In the genomic region with DNA sequence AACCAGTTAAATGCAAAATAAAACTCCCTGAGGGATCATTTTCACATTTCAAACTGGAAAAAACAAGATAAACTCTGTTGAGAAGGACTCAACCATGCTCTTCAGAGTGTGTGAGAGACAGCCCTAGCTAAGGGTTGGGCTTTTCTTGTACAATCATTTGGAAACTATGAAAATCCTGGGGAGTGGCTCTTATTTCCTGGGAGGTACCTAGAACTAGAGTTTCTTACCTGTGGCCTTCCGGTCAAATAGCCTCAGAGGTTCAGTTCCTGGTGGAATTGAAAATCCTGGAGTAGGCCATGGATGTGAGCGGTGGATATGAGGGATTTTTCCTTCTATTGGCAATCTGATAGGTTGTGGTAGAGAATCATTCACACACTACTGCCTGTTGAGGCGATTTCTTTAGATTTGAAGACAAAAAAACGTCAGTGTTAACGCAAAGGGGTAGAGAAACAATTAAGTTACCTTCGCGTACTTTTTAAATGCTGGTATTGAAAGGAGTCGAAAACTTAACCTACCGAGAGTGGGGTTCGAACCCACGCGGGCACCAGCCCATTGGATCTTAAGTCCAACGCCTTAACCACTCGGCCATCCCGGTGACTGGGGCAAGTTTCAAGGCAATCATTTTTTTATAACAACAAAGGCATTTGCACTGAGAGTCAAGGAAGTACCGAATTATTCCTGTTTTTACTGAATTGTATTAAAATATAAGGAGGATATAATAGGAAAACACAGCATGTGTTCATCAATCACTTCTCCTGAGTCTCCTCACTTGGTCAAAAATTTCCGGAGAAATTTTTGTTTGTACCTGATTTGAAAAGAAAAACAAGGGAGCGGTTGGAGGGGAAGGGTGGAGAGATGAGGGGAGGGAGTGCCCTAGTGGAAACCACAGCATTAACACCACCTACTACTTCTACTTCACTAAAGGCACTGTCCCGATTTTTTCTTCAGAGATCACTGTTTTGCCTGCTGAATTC, we compare ENCODE assay signal across 8 cellular contexts.
A peak's percentile ranks its signal among the peaks of the same experiment; 100 is the strongest.
DNase-seq lines count a peak whose midpoint lies in the region; ATAC-seq, FAIRE-seq and TF ChIP-seq lines count a peak whose summit lies in the region.

No MANE protein-coding gene starts in this region.

- H3K36me3 ChIP-seq in SK-N-SH (replicated peaks in 1 of 2; ENCODE audit: control insufficient read depth in 1 of 2, insufficient read depth in 2 of 2, low read length in 1 of 2), result no peaks in the 10 kb centered on the region

- TF ChIP-seq EP300 in SK-N-SH (IDR thresholded peaks at IDR 0.05; ENCODE audit: borderline replicate concordance in 1 of 2, low read depth in 1 of 2, low read length in 1 of 2), result no peak

- TF ChIP-seq RAD21 in SK-N-SH (IDR thresholded peaks at IDR 0.05; ENCODE audit: low read length), result no peak

- WGBS in SK-N-SH (ENCODE audit: low lambda C conversion rate), result 41% methylated on average over 19 of the region's 19 CpGs

- POLR2A ChIA-PET in SK-N-SH (lab: Yijun Ruan, JAX), result interaction anchor here (0.6 kb wide), 1 partner anchor 573 kb away, joined by 3 read pairs; no protein-coding TSS in a partner anchor

- H2AFZ ChIP-seq in SK-N-SH (ENCODE audit: low read depth), result no peak overlapping the region

- FAIRE-seq in urothelium cell line (lab: Jason Lieb, UNC), result no peak

- H3K9me2 ChIP-seq in SK-N-SH, result no peaks in the 10 kb centered on the region

- ATAC-seq in GM21526 (IDR thresholded peaks at IDR 0.05; ENCODE audit: low FRiP score, unreplicated experiment), result no peak

- H3K9ac ChIP-seq in SK-N-SH, result no peak overlapping the region

- H3K79me2 ChIP-seq in SK-N-SH (ENCODE audit: insufficient read depth), result no peaks in the 10 kb centered on the region

- peak; percentile 2 for DNase-seq in stimulated activated naive CD4-positive, alpha-beta T cell treated with Interleukin-2 at 50 U/mL for 16 hours (lab: John Stamatoyannopoulos, UW)
- DNase-seq in stimulated activated naive CD4-positive, alpha-beta T cell (lab: John Stamatoyannopoulos, UW), result no peak
- DNase-seq in SK-N-SH (no peak), fibroblast of the conjunctiva (ENCODE audit: low read depth) (peak; percentile 33), urothelium cell line (ENCODE audit: low spot score) (peak; percentile 55), NCI-H510A treated with DMSO at 0.1 percent for 48 hours (lab: John Stamatoyannopoulos, UW) (no peak), NCI-H1417 (lab: John Stamatoyannopoulos, UW) (no peak)

- no peaks in the 10 kb centered on the region for H3F3A ChIP-seq in SK-N-SH (replicated peaks; ENCODE audit: insufficient read depth)

- no peaks in the 10 kb centered on the region for H4K20me1 ChIP-seq in SK-N-SH (ENCODE audit: insufficient read depth)

- peaks cover 21% of the 10 kb centered on the region; the same call in 1 of the 2 replicates for H3K27me3 ChIP-seq in SK-N-SH (ENCODE audit: insufficient read depth)

- no peak for TF ChIP-seq CTCF in SK-N-SH (IDR thresholded peaks at IDR 0.05)

- H3K4me2 ChIP-seq in SK-N-SH, result no peak overlapping the region

- no peaks in the 10 kb centered on the region for H3K4me1 ChIP-seq in SK-N-SH (ENCODE audit: control insufficient read depth in 1 of 2, insufficient read depth in 2 of 2, low read depth in 1 of 2, low read length in 1 of 2)

- no peaks in the 10 kb centered on the region for H3K9me3 ChIP-seq in SK-N-SH

- H3K27ac ChIP-seq in SK-N-SH (ENCODE audit: low read depth in 2 of 2, low read length in 1 of 2), result no peak overlapping the region

- CTCF ChIA-PET in SK-N-SH (lab: Yijun Ruan, JAX), result no interaction called here

- no peak overlapping the region for H3K4me3 ChIP-seq in SK-N-SH (ENCODE audit: low read depth in 2 of 2, low read length in 1 of 2)

TF ChIP-seq in SK-N-SH, 30 proteins besides CTCF, POLR2A, EP300 and RAD21:
- 0 out of 2 replicates have a peak, but pooled peaks have one; percentile 28 for TF ChIP-seq FOSL2 (IDR thresholded peaks at IDR 0.05; ENCODE audit: borderline replicate concordance, low read depth)
- no peak for TF ChIP-seq SMC3 (IDR thresholded peaks at IDR 0.05; ENCODE audit: low read depth, low read length)

Comparison
In these comparisons a context has a peak if more than half of its experiments do, and no peak if none do; other contexts are left out.
1. DNase-seq: peak in stimulated activated naive CD4-positive, alpha-beta T cell treated with Interleukin-2 at 50 U/mL for 16 hours (single experiment), fibroblast of the conjunctiva (single experiment) and urothelium cell line (single experiment); none in stimulated activated naive CD4-positive, alpha-beta T cell (0 of 6), SK-N-SH (single experiment), NCI-H510A treated with DMSO at 0.1 percent for 48 hours (single experiment) and NCI-H1417 (0 of 3).